ENCODE assay signal across 10 cellular contexts in genomic region chr17:51640108-51640622, GRCh38.
A peak's percentile ranks its signal among the peaks of the same experiment; 100 is the strongest.
DNase-seq lines count a peak whose midpoint lies in the region; ATAC-seq and TF ChIP-seq lines count a peak whose summit lies in the region.
"Had no signal": no experiment of that assay in that cellular context is flagged by ENCODE, and none has a peak within 500 bp of the region (broad histone marks: within the 10 kb centered on the region; RNA-seq: fewer than 3 reads in every experiment).

No MANE protein-coding gene starts in this region.

- DNase-seq in stimulated activated CD4-positive, alpha-beta T cell treated with anti-CD3 and anti-CD28 coated beads, Interleukin-2, amount 100 ng/mL, for 48 hours = peak; percentile 1 to 4
- DNase-seq in stimulated activated CD4-positive, alpha-beta T cell treated with anti-CD3 and anti-CD28 coated beads, Interleukin-1b, Interleukin-23, amount 100 ng/mL, for 48 hours = no peak
- peak; percentile 37 for DNase-seq in NCI-H2196 treated with DMSO at 0.1 percent for 48 hours (lab: John Stamatoyannopoulos, UW; ENCODE audit: unreplicated experiment)
- peak; percentile 67 for DNase-seq in epithelial cell of esophagus (ENCODE audit: low read depth)
- DNase-seq in NCI-H1048 (lab: John Stamatoyannopoulos, UW) = no peak
- no peak for DNase-seq in ureter (ENCODE audit: low spot score)
- no peak for DNase-seq in lower leg skin (ENCODE audit: low spot score in 2 of 2)
- DNase-seq: activated CD4-positive, CD25-positive, alpha-beta regulatory T cell had no signal

- ATAC-seq in HG03469 (IDR thresholded peaks at IDR 0.05; ENCODE audit: unreplicated experiment) = no peak

- intact Hi-C loops in lower leg skin (cut with DNase I; ENCODE audit: low total_unique reads) = no loop called here

- TF ChIP-seq CTCF in epithelial cell of esophagus (IDR thresholded peaks at IDR 0.05; ENCODE audit: insufficient read depth, low read depth, low read length, missing control alignments) (peak; percentile 23), lower leg skin (IDR thresholded peaks at IDR 0.05) (no peak)

- WGBS in lower leg skin, 2 donors = 44% methylated on average over 4 of the region's 4 CpGs

- no peak for TF ChIP-seq POLR2A in lower leg skin (IDR thresholded peaks at IDR 0.05)

- no peak overlapping the region for H3K4me3 ChIP-seq in epithelial cell of esophagus (ENCODE audit: low read length)
- H3K4me3 ChIP-seq in lower leg skin (ENCODE audit: low read depth, poor library complexity, severe bottlenecking) = no peak overlapping the region
- H3K4me3 ChIP-seq: thoracic aorta had no signal

Comparison
In these comparisons a context has a peak if more than half of its experiments do, and no peak if none do; other contexts are left out.
1. DNase-seq: peak in stimulated activated CD4-positive, alpha-beta T cell treated with anti-CD3 and anti-CD28 coated beads, Interleukin-2, amount 100 ng/mL, for 48 hours (2 of 2), NCI-H2196 treated with DMSO at 0.1 percent for 48 hours (single experiment) and epithelial cell of esophagus (single experiment); none in stimulated activated CD4-positive, alpha-beta T cell treated with anti-CD3 and anti-CD28 coated beads, Interleukin-1b, Interleukin-23, amount 100 ng/mL, for 48 hours (single experiment), NCI-H1048 (single experiment), ureter (single experiment) and lower leg skin (0 of 2).